Comparison of ENCODE assay signal across 1 cellular context in the genomic region with DNA sequence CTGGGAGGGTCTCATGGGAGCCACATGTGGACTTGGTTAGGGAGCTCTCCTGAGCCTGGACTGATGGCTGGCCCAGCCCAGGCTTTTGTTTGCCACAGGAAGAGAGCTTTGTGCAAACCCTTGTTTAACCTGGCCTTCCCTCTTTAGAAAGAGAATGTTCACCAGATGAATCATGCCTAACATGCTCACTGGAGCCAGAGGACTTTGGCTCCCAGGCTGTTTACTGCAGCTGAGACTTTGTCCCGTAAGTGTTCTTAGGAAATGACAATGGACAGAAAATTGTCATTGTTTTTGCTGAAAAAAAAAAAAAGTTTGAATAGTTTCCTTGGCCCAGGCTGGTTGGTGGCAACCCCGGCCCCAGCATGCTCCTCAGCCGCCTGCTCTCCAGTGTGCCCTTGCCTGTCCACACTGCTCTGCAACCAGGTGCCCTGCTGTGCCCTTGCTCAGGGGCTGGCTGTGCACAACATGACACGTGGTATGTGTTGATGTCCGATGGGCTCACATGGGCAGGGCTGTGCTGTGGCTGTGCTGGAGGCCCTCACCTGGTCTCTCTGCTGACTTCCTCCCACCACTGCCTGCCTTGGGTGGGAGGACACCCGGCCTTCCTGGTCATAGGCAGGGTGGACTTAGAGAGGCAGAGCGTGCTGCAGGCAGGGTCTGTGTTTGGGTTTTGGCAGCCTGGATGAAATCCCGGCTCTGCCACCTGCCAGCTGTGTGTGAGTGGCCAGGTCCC.
A peak's percentile ranks its signal among the peaks of the same experiment; 100 is the strongest.
TF ChIP-seq lines count a peak whose summit lies in the region.

No MANE protein-coding gene starts in this region.

TF ChIP-seq in HepG2, 621 proteins besides CTCF, POLR2A, EP300 and RAD21 (continued from another document and continues in another):
- TF ChIP-seq ADNP (CRISPR knock-in tag; IDR thresholded peaks at IDR 0.05) = no peak
- no peak for TF ChIP-seq ISX (CRISPR knock-in tag; conservative IDR thresholded peaks at IDR 0.05)
- TF ChIP-seq, protein P1, sequence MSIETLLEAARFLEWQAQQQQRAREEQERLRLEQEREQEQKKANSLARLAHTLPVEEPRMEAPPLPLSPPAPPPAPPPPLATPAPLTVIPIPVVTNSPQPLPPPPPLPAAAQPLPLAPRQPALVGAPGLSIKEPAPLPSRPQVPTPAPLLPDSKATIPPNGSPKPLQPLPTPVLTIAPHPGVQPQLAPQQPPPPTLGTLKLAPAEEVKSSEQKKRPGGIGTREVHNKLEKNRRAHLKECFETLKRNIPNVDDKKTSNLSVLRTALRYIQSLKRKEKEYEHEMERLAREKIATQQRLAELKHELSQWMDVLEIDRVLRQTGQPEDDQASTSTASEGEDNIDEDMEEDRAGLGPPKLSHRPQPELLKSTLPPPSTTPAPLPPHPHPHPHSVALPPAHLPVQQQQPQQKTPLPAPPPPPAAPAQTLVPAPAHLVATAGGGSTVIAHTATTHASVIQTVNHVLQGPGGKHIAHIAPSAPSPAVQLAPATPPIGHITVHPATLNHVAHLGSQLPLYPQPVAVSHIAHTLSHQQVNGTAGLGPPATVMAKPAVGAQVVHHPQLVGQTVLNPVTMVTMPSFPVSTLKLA (IDR thresholded peaks at IDR 0.05) = peak; percentile 84
- TF ChIP-seq ATAD3A (CRISPR knock-in tag; IDR thresholded peaks at IDR 0.05) = no peak
- TF ChIP-seq SNRNP70 (IDR thresholded peaks at IDR 0.05; ENCODE audit: low read depth, low read length) = no peak
- TF ChIP-seq NFYB (CRISPR knock-in tag; IDR thresholded peaks at IDR 0.05) = no peak
- TF ChIP-seq GATAD2A (CRISPR knock-in tag; IDR thresholded peaks at IDR 0.05) = peak; percentile 94
- no peak for TF ChIP-seq ZNF207 (IDR thresholded peaks at IDR 0.05; ENCODE audit: borderline replicate concordance)
- TF ChIP-seq, protein P2, sequence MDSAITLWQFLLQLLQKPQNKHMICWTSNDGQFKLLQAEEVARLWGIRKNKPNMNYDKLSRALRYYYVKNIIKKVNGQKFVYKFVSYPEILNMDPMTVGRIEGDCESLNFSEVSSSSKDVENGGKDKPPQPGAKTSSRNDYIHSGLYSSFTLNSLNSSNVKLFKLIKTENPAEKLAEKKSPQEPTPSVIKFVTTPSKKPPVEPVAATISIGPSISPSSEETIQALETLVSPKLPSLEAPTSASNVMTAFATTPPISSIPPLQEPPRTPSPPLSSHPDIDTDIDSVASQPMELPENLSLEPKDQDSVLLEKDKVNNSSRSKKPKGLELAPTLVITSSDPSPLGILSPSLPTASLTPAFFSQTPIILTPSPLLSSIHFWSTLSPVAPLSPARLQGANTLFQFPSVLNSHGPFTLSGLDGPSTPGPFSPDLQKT (CRISPR knock-in tag; IDR thresholded peaks at IDR 0.05; ENCODE audit: borderline replicate concordance) = no peak
- 0 out of 2 replicates have a peak, but pooled peaks have one; percentile 24 for TF ChIP-seq ZFP37 (CRISPR knock-in tag; IDR thresholded peaks at IDR 0.05; ENCODE audit: borderline replicate concordance)
- no peak for TF ChIP-seq ZIK1 (CRISPR knock-in tag; IDR thresholded peaks at IDR 0.05; ENCODE audit: borderline replicate concordance, low read depth)
- no peak for TF ChIP-seq MAFF (IDR thresholded peaks at IDR 0.05; ENCODE audit: low read depth, low read length)
- TF ChIP-seq, protein P3, sequence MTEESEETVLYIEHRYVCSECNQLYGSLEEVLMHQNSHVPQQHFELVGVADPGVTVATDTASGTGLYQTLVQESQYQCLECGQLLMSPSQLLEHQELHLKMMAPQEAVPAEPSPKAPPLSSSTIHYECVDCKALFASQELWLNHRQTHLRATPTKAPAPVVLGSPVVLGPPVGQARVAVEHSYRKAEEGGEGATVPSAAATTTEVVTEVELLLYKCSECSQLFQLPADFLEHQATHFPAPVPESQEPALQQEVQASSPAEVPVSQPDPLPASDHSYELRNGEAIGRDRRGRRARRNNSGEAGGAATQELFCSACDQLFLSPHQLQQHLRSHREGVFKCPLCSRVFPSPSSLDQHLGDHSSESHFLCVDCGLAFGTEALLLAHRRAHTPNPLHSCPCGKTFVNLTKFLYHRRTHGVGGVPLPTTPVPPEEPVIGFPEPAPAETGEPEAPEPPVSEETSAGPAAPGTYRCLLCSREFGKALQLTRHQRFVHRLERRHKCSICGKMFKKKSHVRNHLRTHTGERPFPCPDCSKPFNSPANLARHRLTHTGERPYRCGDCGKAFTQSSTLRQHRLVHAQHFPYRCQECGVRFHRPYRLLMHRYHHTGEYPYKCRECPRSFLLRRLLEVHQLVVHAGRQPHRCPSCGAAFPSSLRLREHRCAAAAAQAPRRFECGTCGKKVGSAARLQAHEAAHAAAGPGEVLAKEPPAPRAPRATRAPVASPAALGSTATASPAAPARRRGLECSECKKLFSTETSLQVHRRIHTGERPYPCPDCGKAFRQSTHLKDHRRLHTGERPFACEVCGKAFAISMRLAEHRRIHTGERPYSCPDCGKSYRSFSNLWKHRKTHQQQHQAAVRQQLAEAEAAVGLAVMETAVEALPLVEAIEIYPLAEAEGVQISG (CRISPR knock-in tag; IDR thresholded peaks at IDR 0.05) = peak; percentile 45; the same call in 1 of the 2 replicates
- TF ChIP-seq RFXAP (CRISPR knock-in tag; IDR thresholded peaks at IDR 0.05; ENCODE audit: borderline replicate concordance) = peak; percentile 35; the same call in 1 of the 2 replicates
- TF ChIP-seq AKAP8 (CRISPR knock-in tag; IDR thresholded peaks at IDR 0.05) = no peak; the same call in 1 of the 2 replicates
- peak; percentile 77 for TF ChIP-seq ZNF614 (CRISPR knock-in tag; IDR thresholded peaks at IDR 0.05; ENCODE audit: borderline replicate concordance)
- peak; percentile 89; the same call in 1 of the 2 replicates for TF ChIP-seq ZNF792 (CRISPR knock-in tag; IDR thresholded peaks at IDR 0.05)
- TF ChIP-seq SMYD3 (CRISPR knock-in tag; IDR thresholded peaks at IDR 0.05) = no peak; the same call in 1 of the 2 replicates
- TF ChIP-seq, protein P4, sequence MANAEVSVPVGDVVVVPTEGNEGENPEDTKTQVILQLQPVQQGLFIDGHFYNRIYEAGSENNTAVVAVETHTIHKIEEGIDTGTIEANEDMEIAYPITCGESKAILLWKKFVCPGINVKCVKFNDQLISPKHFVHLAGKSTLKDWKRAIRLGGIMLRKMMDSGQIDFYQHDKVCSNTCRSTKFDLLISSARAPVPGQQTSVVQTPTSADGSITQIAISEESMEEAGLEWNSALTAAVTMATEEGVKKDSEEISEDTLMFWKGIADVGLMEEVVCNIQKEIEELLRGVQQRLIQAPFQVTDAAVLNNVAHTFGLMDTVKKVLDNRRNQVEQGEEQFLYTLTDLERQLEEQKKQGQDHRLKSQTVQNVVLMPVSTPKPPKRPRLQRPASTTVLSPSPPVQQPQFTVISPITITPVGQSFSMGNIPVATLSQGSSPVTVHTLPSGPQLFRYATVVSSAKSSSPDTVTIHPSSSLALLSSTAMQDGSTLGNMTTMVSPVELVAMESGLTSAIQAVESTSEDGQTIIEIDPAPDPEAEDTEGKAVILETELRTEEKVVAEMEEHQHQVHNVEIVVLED (CRISPR knock-in tag; IDR thresholded peaks at IDR 0.05; ENCODE audit: borderline replicate concordance) = peak; percentile 15; the same call in 1 of the 2 replicates
- TF ChIP-seq, protein P5, sequence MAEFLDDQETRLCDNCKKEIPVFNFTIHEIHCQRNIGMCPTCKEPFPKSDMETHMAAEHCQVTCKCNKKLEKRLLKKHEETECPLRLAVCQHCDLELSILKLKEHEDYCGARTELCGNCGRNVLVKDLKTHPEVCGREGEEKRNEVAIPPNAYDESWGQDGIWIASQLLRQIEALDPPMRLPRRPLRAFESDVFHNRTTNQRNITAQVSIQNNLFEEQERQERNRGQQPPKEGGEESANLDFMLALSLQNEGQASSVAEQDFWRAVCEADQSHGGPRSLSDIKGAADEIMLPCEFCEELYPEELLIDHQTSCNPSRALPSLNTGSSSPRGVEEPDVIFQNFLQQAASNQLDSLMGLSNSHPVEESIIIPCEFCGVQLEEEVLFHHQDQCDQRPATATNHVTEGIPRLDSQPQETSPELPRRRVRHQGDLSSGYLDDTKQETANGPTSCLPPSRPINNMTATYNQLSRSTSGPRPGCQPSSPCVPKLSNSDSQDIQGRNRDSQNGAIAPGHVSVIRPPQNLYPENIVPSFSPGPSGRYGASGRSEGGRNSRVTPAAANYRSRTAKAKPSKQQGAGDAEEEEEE (CRISPR knock-in tag; IDR thresholded peaks at IDR 0.05; ENCODE audit: borderline replicate concordance) = no peak
- TF ChIP-seq ZBTB7B (CRISPR knock-in tag; IDR thresholded peaks at IDR 0.05) = no peak
- no peak for TF ChIP-seq SP1 (IDR thresholded peaks at IDR 0.05)
- no peak for TF ChIP-seq SP1 (CRISPR knock-in tag; IDR thresholded peaks at IDR 0.05)
- TF ChIP-seq, protein P6, sequence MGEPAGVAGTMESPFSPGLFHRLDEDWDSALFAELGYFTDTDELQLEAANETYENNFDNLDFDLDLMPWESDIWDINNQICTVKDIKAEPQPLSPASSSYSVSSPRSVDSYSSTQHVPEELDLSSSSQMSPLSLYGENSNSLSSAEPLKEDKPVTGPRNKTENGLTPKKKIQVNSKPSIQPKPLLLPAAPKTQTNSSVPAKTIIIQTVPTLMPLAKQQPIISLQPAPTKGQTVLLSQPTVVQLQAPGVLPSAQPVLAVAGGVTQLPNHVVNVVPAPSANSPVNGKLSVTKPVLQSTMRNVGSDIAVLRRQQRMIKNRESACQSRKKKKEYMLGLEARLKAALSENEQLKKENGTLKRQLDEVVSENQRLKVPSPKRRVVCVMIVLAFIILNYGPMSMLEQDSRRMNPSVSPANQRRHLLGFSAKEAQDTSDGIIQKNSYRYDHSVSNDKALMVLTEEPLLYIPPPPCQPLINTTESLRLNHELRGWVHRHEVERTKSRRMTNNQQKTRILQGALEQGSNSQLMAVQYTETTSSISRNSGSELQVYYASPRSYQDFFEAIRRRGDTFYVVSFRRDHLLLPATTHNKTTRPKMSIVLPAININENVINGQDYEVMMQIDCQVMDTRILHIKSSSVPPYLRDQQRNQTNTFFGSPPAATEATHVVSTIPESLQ (CRISPR knock-in tag; conservative IDR thresholded peaks at IDR 0.05) = no peak
- TF ChIP-seq, protein P7, sequence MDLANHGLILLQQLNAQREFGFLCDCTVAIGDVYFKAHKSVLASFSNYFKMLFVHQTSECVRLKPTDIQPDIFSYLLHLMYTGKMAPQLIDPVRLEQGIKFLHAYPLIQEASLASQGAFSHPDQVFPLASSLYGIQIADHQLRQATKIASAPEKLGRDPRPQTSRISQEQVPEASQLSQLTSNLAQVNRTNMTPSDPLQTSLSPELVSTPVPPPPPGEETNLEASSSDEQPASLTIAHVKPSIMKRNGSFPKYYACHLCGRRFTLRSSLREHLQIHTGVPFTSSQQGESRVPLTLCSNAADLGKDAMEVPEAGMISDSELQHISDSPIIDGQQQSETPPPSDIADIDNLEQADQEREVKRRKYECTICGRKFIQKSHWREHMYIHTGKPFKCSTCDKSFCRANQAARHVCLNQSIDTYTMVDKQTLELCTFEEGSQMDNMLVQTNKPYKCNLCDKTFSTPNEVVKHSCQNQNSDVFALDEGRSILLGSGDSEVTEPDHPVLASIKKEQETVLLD (CRISPR knock-in tag; IDR thresholded peaks at IDR 0.05; ENCODE audit: low read depth) = no peak
- TF ChIP-seq, protein P8, sequence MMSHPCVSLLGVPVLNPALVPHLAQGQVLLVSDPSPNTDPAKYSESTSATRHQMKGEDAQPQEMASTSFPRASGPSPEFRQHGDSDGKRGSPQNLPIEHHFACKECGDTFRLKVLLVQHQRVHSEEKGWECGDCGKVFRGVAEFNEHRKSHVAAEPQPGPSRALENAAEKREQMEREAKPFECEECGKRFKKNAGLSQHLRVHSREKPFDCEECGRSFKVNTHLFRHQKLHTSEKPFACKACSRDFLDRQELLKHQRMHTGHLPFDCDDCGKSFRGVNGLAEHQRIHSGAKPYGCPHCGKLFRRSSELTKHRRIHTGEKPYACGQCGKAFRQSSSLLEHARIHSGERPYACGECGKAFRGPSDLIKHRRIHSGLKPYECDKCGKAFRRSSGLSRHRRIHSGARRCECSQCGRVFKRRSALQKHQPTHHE (CRISPR knock-in tag; IDR thresholded peaks at IDR 0.05; ENCODE audit: borderline replicate concordance) = no peak
- no peak for TF ChIP-seq TOE1 (CRISPR knock-in tag; IDR thresholded peaks at IDR 0.05)
- TF ChIP-seq GTF3A (CRISPR knock-in tag; conservative IDR thresholded peaks at IDR 0.05) = no peak
- TF ChIP-seq BORCS8-MEF2B (CRISPR knock-in tag; IDR thresholded peaks at IDR 0.05) = peak; percentile 72
- TF ChIP-seq ZNF768 (CRISPR knock-in tag; IDR thresholded peaks at IDR 0.05) = peak; percentile 80; the same call in 1 of the 2 replicates
- TF ChIP-seq RBAK (CRISPR knock-in tag; IDR thresholded peaks at IDR 0.05) = no peak
- peak; percentile 51; the same call in 1 of the 2 replicates for TF ChIP-seq FOXC1 (CRISPR knock-in tag; IDR thresholded peaks at IDR 0.05; ENCODE audit: borderline replicate concordance)
- no peak for TF ChIP-seq ZNF713 (CRISPR knock-in tag; IDR thresholded peaks at IDR 0.05)
- no peak for TF ChIP-seq ZFYVE20 (CRISPR knock-in tag; IDR thresholded peaks at IDR 0.05; ENCODE audit: borderline replicate concordance, low read depth)
- no peak for TF ChIP-seq ELF1 (CRISPR knock-in tag; IDR thresholded peaks at IDR 0.05)
- no peak; the same call in 1 of the 2 replicates for TF ChIP-seq ZNF607 (CRISPR knock-in tag; IDR thresholded peaks at IDR 0.05; ENCODE audit: borderline replicate concordance)
- TF ChIP-seq RFX1 (IDR thresholded peaks at IDR 0.05) = no peak
- TF ChIP-seq MTA1 (CRISPR knock-in tag; IDR thresholded peaks at IDR 0.05; ENCODE audit: borderline replicate concordance) = no peak; the same call in none of the 2 replicates
- TF ChIP-seq ZNF589 (CRISPR knock-in tag; conservative IDR thresholded peaks at IDR 0.05) = no peak
- TF ChIP-seq RBM39 (IDR thresholded peaks at IDR 0.05; ENCODE audit: low read depth, low read length, poor library complexity, severe bottlenecking) = no peak
- TF ChIP-seq, protein P9, sequence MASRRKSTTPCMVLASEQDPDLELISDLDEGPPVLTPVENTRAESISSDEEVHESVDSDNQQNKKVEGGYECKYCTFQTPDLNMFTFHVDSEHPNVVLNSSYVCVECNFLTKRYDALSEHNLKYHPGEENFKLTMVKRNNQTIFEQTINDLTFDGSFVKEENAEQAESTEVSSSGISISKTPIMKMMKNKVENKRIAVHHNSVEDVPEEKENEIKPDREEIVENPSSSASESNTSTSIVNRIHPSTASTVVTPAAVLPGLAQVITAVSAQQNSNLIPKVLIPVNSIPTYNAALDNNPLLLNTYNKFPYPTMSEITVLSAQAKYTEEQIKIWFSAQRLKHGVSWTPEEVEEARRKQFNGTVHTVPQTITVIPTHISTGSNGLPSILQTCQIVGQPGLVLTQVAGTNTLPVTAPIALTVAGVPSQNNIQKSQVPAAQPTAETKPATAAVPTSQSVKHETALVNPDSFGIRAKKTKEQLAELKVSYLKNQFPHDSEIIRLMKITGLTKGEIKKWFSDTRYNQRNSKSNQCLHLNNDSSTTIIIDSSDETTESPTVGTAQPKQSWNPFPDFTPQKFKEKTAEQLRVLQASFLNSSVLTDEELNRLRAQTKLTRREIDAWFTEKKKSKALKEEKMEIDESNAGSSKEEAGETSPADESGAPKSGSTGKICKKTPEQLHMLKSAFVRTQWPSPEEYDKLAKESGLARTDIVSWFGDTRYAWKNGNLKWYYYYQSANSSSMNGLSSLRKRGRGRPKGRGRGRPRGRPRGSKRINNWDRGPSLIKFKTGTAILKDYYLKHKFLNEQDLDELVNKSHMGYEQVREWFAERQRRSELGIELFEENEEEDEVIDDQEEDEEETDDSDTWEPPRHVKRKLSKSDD (CRISPR knock-in tag; IDR thresholded peaks at IDR 0.05; ENCODE audit: low read depth) = 0 out of 2 replicates have a peak, but pooled peaks have one; percentile 36
